ENCODE assay signal across 8 cellular contexts in genomic region chr2:216666461-216667233, GRCh38. TPM values are rescaled to one million over a fixed set of nuclear protein-coding genes. Genes with fewer than 3 reads are reported as not detected.
DNase-seq lines count a peak whose midpoint lies in the region; ATAC-seq and TF ChIP-seq lines count a peak whose summit lies in the region.

No MANE protein-coding gene starts in this region.

- no peak overlapping the region for H3K9ac ChIP-seq in SK-N-SH

- TF ChIP-seq CTCF in SK-N-SH (IDR thresholded peaks at IDR 0.05), result peak; percentile 98

- H3K4me3 ChIP-seq in H7 (ENCODE audit: insufficient read depth, low read depth, low read length), result no peak overlapping the region
- H3K4me3 ChIP-seq in SK-N-SH (ENCODE audit: low read depth in 2 of 2, low read length in 1 of 2), result no peak overlapping the region; a peak in 1 of 4 replicates
- H3K4me3 ChIP-seq in aorta (ENCODE audit: low read length in 2 of 2), result no peak overlapping the region

- no peak overlapping the region for H3K27ac Mint-ChIP-seq in activated naive CD4-positive, alpha-beta T cell treated with anti-CD3 and anti-CD28 coated beads, Interleukin-2, amount 50 U/mL, for 72 hours

- no peak overlapping the region; a peak in 1 of 4 replicates for H3K27ac ChIP-seq in SK-N-SH (ENCODE audit: low read depth in 2 of 2, low read length in 1 of 2)
- H3K27ac ChIP-seq in aorta (ENCODE audit: low read depth in 1 of 2, low read length in 2 of 2), result no peak overlapping the region

- peaks cover 5% of the 10 kb centered on the region for H3K36me3 ChIP-seq in H7 (replicated peaks; ENCODE audit: control insufficient read depth, insufficient read depth, low read length)
- H3K36me3 ChIP-seq in SK-N-SH (replicated peaks in 1 of 2; ENCODE audit: control insufficient read depth in 1 of 2, insufficient read depth in 2 of 2, low read length in 1 of 2), result peaks cover 3 to 26% of the 10 kb centered on the region in 2 experiments
- H3K36me3 ChIP-seq in aorta (ENCODE audit: control insufficient read depth in 1 of 2, insufficient read depth in 2 of 2, low read length in 1 of 2), result peaks cover 0 to 4% of the 10 kb centered on the region in 2 donors

- H3K4me2 ChIP-seq in SK-N-SH, result no peak overlapping the region

- DNase-seq in Daoy (ENCODE audit: low read depth) (peak; percentile 67), H7 (peak; percentile 89), MV-4-11 (lab: John Stamatoyannopoulos, UW) (peak; percentile 51), SK-N-SH (peak; percentile 79), head of caudate nucleus (peak; percentile 45 to 90 (median 79)), posterior cingulate gyrus (peak; percentile 58 to 96 (median 79)), aorta (peak; percentile 69 to 87)
- DNase-seq in activated naive CD4-positive, alpha-beta T cell treated with anti-CD3 and anti-CD28 coated beads, Interleukin-2, amount 50 U/mL, for 72 hours (ENCODE audit: low spot score in 2 of 2), result peak; percentile 70 to 76

- H3K9me3 Mint-ChIP-seq in activated naive CD4-positive, alpha-beta T cell treated with anti-CD3 and anti-CD28 coated beads, Interleukin-2, amount 50 U/mL, for 72 hours, result no peaks in the 10 kb centered on the region

- no peak overlapping the region for H2AFZ ChIP-seq in SK-N-SH (ENCODE audit: low read depth)

- POLR2A ChIA-PET in SK-N-SH (lab: Yijun Ruan, JAX), result interaction anchor here (2.1 kb wide), 1 partner anchor 148 kb away, joined by 17 read pairs; no protein-coding TSS in a partner anchor

- no peaks in the 10 kb centered on the region for H3K27me3 ChIP-seq in H7 (ENCODE audit: control insufficient read depth, insufficient read depth, low read length)
- H3K27me3 ChIP-seq in SK-N-SH (ENCODE audit: insufficient read depth), result no peaks in the 10 kb centered on the region
- no peaks in the 10 kb centered on the region for H3K27me3 ChIP-seq in aorta (ENCODE audit: control insufficient read depth in 1 of 2, insufficient read depth in 2 of 2, low read length in 1 of 2)

- CTCF ChIA-PET in SK-N-SH (lab: Yijun Ruan, JAX), result interaction anchor here (0.5 to 24.7 kb wide), 46 partner anchors 8 to 1073 kb away, joined by 3 to 614 read pairs (median 6); partner anchors contain the start of genes IGFBP2 and RPL37A

- no peak for TF ChIP-seq EP300 in SK-N-SH (IDR thresholded peaks at IDR 0.05; ENCODE audit: borderline replicate concordance in 1 of 2, low read depth in 1 of 2, low read length in 1 of 2)

- no peaks in the 10 kb centered on the region for H3F3A ChIP-seq in SK-N-SH (replicated peaks; ENCODE audit: insufficient read depth)

- intact Hi-C loops in head of caudate nucleus (cut with DNase I), result loop anchor here (1.0 kb wide), 1 partner anchor 147 kb away; no protein-coding TSS in a partner anchor
- intact Hi-C loops in posterior cingulate gyrus (cut with DNase I), result loop anchor here (1.0 kb wide), 1 partner anchor 147 kb away; no protein-coding TSS in a partner anchor
- intact Hi-C loops in aorta (cut with DNase I), result loop anchor here (1.0 kb wide), 2 partner anchors 148 to 149 kb away; no protein-coding TSS in a partner anchor

- WGBS in SK-N-SH (ENCODE audit: low lambda C conversion rate), result 14% methylated on average over 9 of the region's 9 CpGs
- 16% methylated on average over 9 of the region's 9 CpGs for WGBS in aorta, 2 donors

- peak; percentile 100 for TF ChIP-seq RAD21 in SK-N-SH (IDR thresholded peaks at IDR 0.05; ENCODE audit: low read length)

- no peaks in the 10 kb centered on the region for H3K9me2 ChIP-seq in SK-N-SH

- H4K20me1 ChIP-seq in SK-N-SH (ENCODE audit: insufficient read depth), result no peaks in the 10 kb centered on the region

- H3K79me2 ChIP-seq in SK-N-SH (ENCODE audit: insufficient read depth), result no peaks in the 10 kb centered on the region

- H3K36me3 Mint-ChIP-seq in activated naive CD4-positive, alpha-beta T cell treated with anti-CD3 and anti-CD28 coated beads, Interleukin-2, amount 50 U/mL, for 72 hours, result no peaks in the 10 kb centered on the region

- H3K9me3 ChIP-seq in SK-N-SH, result no peaks in the 10 kb centered on the region
- H3K9me3 ChIP-seq in aorta (ENCODE audit: control insufficient read depth, low read length), result no peaks in the 10 kb centered on the region

- H3K4me1 ChIP-seq in SK-N-SH (ENCODE audit: control insufficient read depth in 1 of 2, insufficient read depth in 2 of 2, low read depth in 1 of 2, low read length in 1 of 2) (peaks cover 14 to 23% of the 10 kb centered on the region in 2 experiments; a peak in 3 of 4 replicates), aorta (ENCODE audit: control insufficient read depth in 1 of 2, insufficient read depth in 2 of 2, low read length in 2 of 2) (no peaks in the 10 kb centered on the region)

- ATAC-seq in activated naive CD4-positive, alpha-beta T cell treated with anti-CD3 and anti-CD28 coated beads, Interleukin-2, amount 50 U/mL, for 72 hours, result peak; percentile 80 to 86
- peak; percentile 79 for ATAC-seq in aorta (ENCODE audit: low FRiP score)

TF ChIP-seq in SK-N-SH, 30 proteins besides CTCF, POLR2A, EP300 and RAD21:
- TF ChIP-seq MXI1 (IDR thresholded peaks at IDR 0.05; ENCODE audit: low read depth, low read length), result peak; percentile 49; the same call in 1 of the 2 replicates
- no peak for TF ChIP-seq YY1 (IDR thresholded peaks at IDR 0.05; ENCODE audit: low read depth)
- TF ChIP-seq SMC3 (IDR thresholded peaks at IDR 0.05; ENCODE audit: low read depth, low read length), result peak; percentile 99
- TF ChIP-seq TCF12 (IDR thresholded peaks at IDR 0.05), result no peak
- peak; percentile 8 for TF ChIP-seq CHD2 (IDR thresholded peaks at IDR 0.05; ENCODE audit: low read length, partially characterized antibody)
TF ChIP-seq in SK-N-SH: peak in this region for 3.

RNA-seq across cellular contexts. Expression of gene IGFBP5, which starts 28.7 kb away (rescaled TPM):
- 2.9 and 3.5 TPM in 2 replicates for total RNA-seq in Daoy (2014; rRNA removed; shearing (Covaris generic))
- total RNA-seq in H7 (2014; rRNA removed; shearing (Covaris generic)), result 2.9 and 10.2 TPM in 2 replicates
- polyA plus RNA-seq in SK-N-SH (2012; rRNA removed) (156 and 323 TPM in 2 replicates), aorta (100 to 1,000 TPM; 123 to 385 TPM)
- 92.2 and 140 TPM in 2 replicates for polyA plus RNA-seq in SK-N-SH (2012; cell fraction: cytosol; rRNA removed)
- 204 and 262 TPM in 2 replicates for polyA plus RNA-seq in SK-N-SH (2012; cell fraction: nucleus; rRNA removed)
- total RNA-seq in activated naive CD4-positive, alpha-beta T cell treated with anti-CD3 and anti-CD28 coated beads, Interleukin-2, amount 50 U/mL, for 72 hours, result under 1 TPM in 1 of 2 donors, not detected in 1; 0.02 TPM
- total RNA-seq in aorta, result 1,000 to 10,000 TPM in 1 of 2 donors, 100 to 1,000 TPM in 1; 808 to 1,222 TPM

RNA-seq across cellular contexts. Expression of gene IGFBP2, which starts 33.4 kb away (rescaled TPM):
- total RNA-seq in Daoy (2014; rRNA removed; shearing (Covaris generic)), result 14.9 and 17.2 TPM in 2 replicates
- total RNA-seq in H7 (2014; rRNA removed; shearing (Covaris generic)), result 848 and 859 TPM in 2 replicates
- polyA plus RNA-seq in SK-N-SH (2012; rRNA removed) (668 and 695 TPM in 2 replicates), aorta (1,000 to 10,000 TPM in 1 of 2 donors, 100 to 1,000 TPM in 1; 869 to 1,436 TPM)
- polyA plus RNA-seq in SK-N-SH (2012; cell fraction: cytosol; rRNA removed), result 286 and 490 TPM in 2 replicates
- polyA plus RNA-seq in SK-N-SH (2012; cell fraction: nucleus; rRNA removed), result 566 and 589 TPM in 2 replicates
- 10 to 100 TPM in 1 of 2 donors, under 1 TPM in 1; 0.14 to 11.6 TPM for total RNA-seq in activated naive CD4-positive, alpha-beta T cell treated with anti-CD3 and anti-CD28 coated beads, Interleukin-2, amount 50 U/mL, for 72 hours
- 100 to 1,000 TPM; 657 to 663 TPM for total RNA-seq in aorta

Comparison
In these comparisons a context has a peak if more than half of its experiments do, and no peak if none do; other contexts are left out.
1. RNA of gene IGFBP5, which starts 28.7 kb away (total RNA-seq): 808 to 1,222 TPM in aorta; 2.9 to 10.2 TPM in H7, 2.9 to 3.5 TPM in Daoy and 0.02 TPM in activated naive CD4-positive, alpha-beta T cell treated with anti-CD3 and anti-CD28 coated beads, Interleukin-2, amount 50 U/mL, for 72 hours; every median in the first group is over 10 times any median in the second.
2. RNA of gene IGFBP2, which starts 33.4 kb away (total RNA-seq): 848 to 859 TPM in H7 and 657 to 663 TPM in aorta; 14.9 to 17.2 TPM in Daoy and 0.14 to 11.6 TPM in activated naive CD4-positive, alpha-beta T cell treated with anti-CD3 and anti-CD28 coated beads, Interleukin-2, amount 50 U/mL, for 72 hours; every median in the first group is over 10 times any median in the second.
3. Peak in every context shown above with its lines, with median percentiles within 50 percentile points of each other: DNase-seq.